Comparison of ENCODE assay signal across 8 cellular contexts in genomic region chr1:22025368-22026154, GRCh38. TPM values are rescaled to one million over a fixed set of nuclear protein-coding genes. Genes with fewer than 3 reads are reported as not detected.
DNase-seq lines count a peak whose midpoint lies in the region; TF ChIP-seq lines count a peak whose summit lies in the region.

No MANE protein-coding gene starts in this region.

- DNase-seq in HAP-1 (ENCODE audit: low spot score in 2 of 2) = peak; percentile 70 to 83
- peak; percentile 96 for DNase-seq in MM.1S
- DNase-seq in SHP77 (lab: John Stamatoyannopoulos, UW) = peak; percentile 87 to 89
- peak; percentile 96 for DNase-seq in activated effector memory CD4-positive, alpha-beta T cell treated with anti-CD3 and anti-CD28 coated beads, Interleukin-2, amount 50 U/mL, for 16 hours
- DNase-seq in fibroblast of the conjunctiva (ENCODE audit: low read depth) = peak; percentile 80

- H3K79me2 ChIP-seq in MM.1S (ENCODE audit: low read length) = peaks cover 13% of the 10 kb centered on the region
- H3K79me2 ChIP-seq in neural cell (replicated peaks; ENCODE audit: insufficient read depth, low read length) = peaks cover 8% of the 10 kb centered on the region

- H3K9me3 Mint-ChIP-seq in stimulated activated naive CD8-positive, alpha-beta T cell treated with anti-CD3 and anti-CD28 coated beads, Interleukin-15, Interleukin-2, amounts not matched to agents 100 ng/mL and 50 ng/mL, for 24 hours = no peaks in the 10 kb centered on the region

- H3K9ac ChIP-seq in ES-I3 (ENCODE audit: low read depth, low read length) (peak overlapping the region; percentile 97), MM.1S (ENCODE audit: low read length) (peak overlapping the region; percentile 99), neural cell (ENCODE audit: low read length) (peak overlapping the region; percentile 90)

- TF ChIP-seq CTCF in MM.1S (IDR thresholded peaks at IDR 0.05; ENCODE audit: low read length) (no peak), neural cell (IDR thresholded peaks at IDR 0.05; ENCODE audit: poor library complexity, severe bottlenecking) (peak; percentile 25)

- no peaks in the 10 kb centered on the region for H3K27me3 ChIP-seq in HAP-1 (ENCODE audit: low read depth)
- H3K27me3 ChIP-seq in MM.1S (replicated peaks; ENCODE audit: insufficient read depth, low read length) = no peaks in the 10 kb centered on the region
- H3K27me3 ChIP-seq in neural cell (ENCODE audit: insufficient read depth, low read depth, low read length) = no peaks in the 10 kb centered on the region

- peaks cover 56% of the 10 kb centered on the region for H3K4me1 Mint-ChIP-seq in stimulated activated naive CD8-positive, alpha-beta T cell treated with anti-CD3 and anti-CD28 coated beads, Interleukin-15, Interleukin-2, amounts not matched to agents 100 ng/mL and 50 ng/mL, for 24 hours (ENCODE audit: low read depth)

- peak overlapping the region; percentile 89 for H3K4me3 Mint-ChIP-seq in stimulated activated naive CD8-positive, alpha-beta T cell treated with anti-CD3 and anti-CD28 coated beads, Interleukin-15, Interleukin-2, amounts not matched to agents 100 ng/mL and 50 ng/mL, for 24 hours

- H3K4me1 ChIP-seq in ES-I3 (ENCODE audit: insufficient read depth, low read length) (peaks cover 9% of the 10 kb centered on the region), HAP-1 (peaks cover 17% of the 10 kb centered on the region), MM.1S (ENCODE audit: low read length) (peaks cover 6% of the 10 kb centered on the region; the same call in 1 of the 2 replicates)

- H3K27me3 Mint-ChIP-seq in stimulated activated naive CD8-positive, alpha-beta T cell treated with anti-CD3 and anti-CD28 coated beads, Interleukin-15, Interleukin-2, amounts not matched to agents 100 ng/mL and 50 ng/mL, for 24 hours = no peaks in the 10 kb centered on the region

- H3K4me3 ChIP-seq in HAP-1 (peak overlapping the region; percentile 100), MM.1S (ENCODE audit: low read length) (peak overlapping the region; percentile 96), neural cell (ENCODE audit: low read length) (peak overlapping the region; percentile 85)

- H3K36me3 Mint-ChIP-seq in stimulated activated naive CD8-positive, alpha-beta T cell treated with anti-CD3 and anti-CD28 coated beads, Interleukin-15, Interleukin-2, amounts not matched to agents 100 ng/mL and 50 ng/mL, for 24 hours (ENCODE audit: low read depth) = no peaks in the 10 kb centered on the region

- H3K4me2 ChIP-seq in MM.1S (ENCODE audit: low read depth, low read length) (peak overlapping the region; percentile 97), neural cell (ENCODE audit: low read length) (peak overlapping the region; percentile 84)

- H2AFZ ChIP-seq in MM.1S (ENCODE audit: low read length) = peak overlapping the region; percentile 96
- peak overlapping the region; percentile 98 for H2AFZ ChIP-seq in neural cell (ENCODE audit: low read depth, low read length)

- H3K27ac Mint-ChIP-seq in stimulated activated naive CD8-positive, alpha-beta T cell treated with anti-CD3 and anti-CD28 coated beads, Interleukin-15, Interleukin-2, amounts not matched to agents 100 ng/mL and 50 ng/mL, for 24 hours = peak overlapping the region; percentile 99

- H3K27ac ChIP-seq in MM.1S (ENCODE audit: low read length) (peak overlapping the region; percentile 96), neural cell (ENCODE audit: low read length) (peak overlapping the region; percentile 82)

- H4K20me1 ChIP-seq in MM.1S (ENCODE audit: insufficient read depth, low read length) = no peaks in the 10 kb centered on the region
- no peaks in the 10 kb centered on the region for H4K20me1 ChIP-seq in neural cell (ENCODE audit: insufficient read depth)

- peak; percentile 31 for TF ChIP-seq EP300 in neural cell (conservative IDR thresholded peaks at IDR 0.05; ENCODE audit: poor library complexity, severe bottlenecking)

- H3K36me3 ChIP-seq in ES-I3 (ENCODE audit: insufficient read depth, low read length) = peaks cover 3% of the 10 kb centered on the region; the same call in 1 of the 2 replicates
- H3K36me3 ChIP-seq in HAP-1 (replicated peaks) = peaks cover 7% of the 10 kb centered on the region
- H3K36me3 ChIP-seq in MM.1S (replicated peaks; ENCODE audit: insufficient read depth, low read length) = no peaks in the 10 kb centered on the region
- H3K36me3 ChIP-seq in neural cell (ENCODE audit: insufficient read depth, low read length) = no peaks in the 10 kb centered on the region

- H3K9me2 ChIP-seq in MM.1S (replicated peaks; ENCODE audit: insufficient read depth, low read length) (no peaks in the 10 kb centered on the region), neural cell (ENCODE audit: insufficient read depth, low read length) (no peaks in the 10 kb centered on the region)

- no peak for TF ChIP-seq RAD21 in neural cell (conservative IDR thresholded peaks at IDR 0.05)

- H3F3A ChIP-seq in MM.1S (ENCODE audit: insufficient read depth, low read length) (peaks cover 26% of the 10 kb centered on the region), neural cell (ENCODE audit: insufficient read depth, low read length, poor library complexity, severe bottlenecking) (no peaks in the 10 kb centered on the region)

- in situ Hi-C loops in HAP-1 (cut with MboI; ENCODE audit: low sequenced_read_pairs) = no loop called here

- H3K9me3 ChIP-seq in ES-I3 (ENCODE audit: control insufficient read depth, insufficient read depth, low read length) = no peaks in the 10 kb centered on the region
- H3K9me3 ChIP-seq in HAP-1 = no peaks in the 10 kb centered on the region
- no peaks in the 10 kb centered on the region for H3K9me3 ChIP-seq in MM.1S (replicated peaks; ENCODE audit: insufficient read depth, low read length)
- H3K9me3 ChIP-seq in neural cell (ENCODE audit: low read length) = no peaks in the 10 kb centered on the region

TF ChIP-seq in neural cell, 6 proteins besides CTCF, POLR2A, EP300 and RAD21:
- TF ChIP-seq MXI1 (conservative IDR thresholded peaks at IDR 0.05; ENCODE audit: poor library complexity, severe bottlenecking) (peak; percentile 69), REST (IDR thresholded peaks at IDR 0.05; ENCODE audit: borderline replicate concordance) (peak; percentile 54), SMC3 (conservative IDR thresholded peaks at IDR 0.05; ENCODE audit: poor library complexity) (peak; percentile 27), EZH2 (IDR thresholded peaks at IDR 0.05; ENCODE audit: borderline replicate concordance, insufficient read depth, low read length, poor library complexity, severe bottlenecking) (no peak), TAF1 (IDR thresholded peaks at IDR 0.05; ENCODE audit: low read depth) (peak; percentile 82), POLR2AphosphoS5 (IDR thresholded peaks at IDR 0.05) (peak; percentile 95)

RNA-seq across cellular contexts. Expression of gene CELA3A, which starts 24.1 kb away (rescaled TPM):
- not detected in 2 replicates for polyA plus RNA-seq in neural cell
- polyA minus RNA-seq in neural cell = not detected in 2 replicates

RNA-seq across cellular contexts. Expression of gene CDC42, which starts 26.9 kb away (rescaled TPM):
- 805 and 913 TPM in 2 replicates for polyA plus RNA-seq in neural cell
- polyA minus RNA-seq in neural cell = 553 and 621 TPM in 2 replicates

RNA-seq across cellular contexts. Expression of gene CELA3B, which starts 48.7 kb away (rescaled TPM):
- not detected in 2 replicates for polyA plus RNA-seq in neural cell
- not detected in 2 replicates for polyA minus RNA-seq in neural cell

Comparison
In these comparisons a context has a peak if more than half of its experiments do, and no peak if none do; other contexts are left out.
1. Peak in every context shown above with its lines: DNase-seq, H3K4me3 ChIP-seq and H3K27ac ChIP-seq.